In genomic region chr16:66548068-66548467, GRCh38 we compare ENCODE assay signal across 1 cellular context.
TF ChIP-seq lines count a peak whose summit lies in the region.

No MANE protein-coding gene starts in this region.

TF ChIP-seq in IMR-90, 13 proteins besides CTCF, POLR2A, EP300 and RAD21 (continued from another document):
- TF ChIP-seq USF2 (IDR thresholded peaks at IDR 0.05; ENCODE audit: low read depth, low read length) (no peak), SMC3 (IDR thresholded peaks at IDR 0.05; ENCODE audit: low read depth, low read length) (no peak), RCOR1 (IDR thresholded peaks at IDR 0.05; ENCODE audit: insufficient replicate concordance, low read length) (no peak), RFX5 (IDR thresholded peaks at IDR 0.05; ENCODE audit: low read depth, low read length) (no peak), CEBPB (IDR thresholded peaks at IDR 0.05; ENCODE audit: low read depth, low read length) (no peak), MXI1 (IDR thresholded peaks at IDR 0.05; ENCODE audit: borderline replicate concordance, low read depth, low read length) (no peak), MAFK (IDR thresholded peaks at IDR 0.05; ENCODE audit: low read depth, low read length) (no peak), ELK1 (IDR thresholded peaks at IDR 0.05; ENCODE audit: borderline replicate concordance, low read depth, low read length) (no peak), BHLHE40 (IDR thresholded peaks at IDR 0.05; ENCODE audit: low read depth, low read length) (no peak), FOS (IDR thresholded peaks at IDR 0.05; ENCODE audit: low read depth, low read length) (no peak)
TF ChIP-seq in IMR-90: peak in this region for 0.
